14 cellular contexts compared by ENCODE assay signal in genomic region chr6:63643862-63644261, GRCh38. TPM values are rescaled to one million over a fixed set of nuclear protein-coding genes. Genes with fewer than 3 reads are reported as not detected.
DNase-seq lines count a peak whose midpoint lies in the region; ATAC-seq, FAIRE-seq and TF ChIP-seq lines count a peak whose summit lies in the region.
"Had no signal": no experiment of that assay in that cellular context is flagged by ENCODE, and none has a peak within 500 bp of the region (broad histone marks: within the 10 kb centered on the region; RNA-seq: fewer than 3 reads in every experiment).

No MANE protein-coding gene starts in this region.

- FAIRE-seq in GM12891 (lab: Jason Lieb, UNC), result peak; percentile 28

- H3K4me3 ChIP-seq in CD4-positive, CD25-positive, alpha-beta regulatory T cell (ENCODE audit: low read depth, low read length), result peak overlapping the region; percentile 33
- no peak overlapping the region for H3K4me3 ChIP-seq in Loucy (ENCODE audit: low read length, poor library complexity, severe bottlenecking)
- no peak overlapping the region for H3K4me3 ChIP-seq in esophagus muscularis mucosa

- no peaks in the 10 kb centered on the region for H3K9me2 ChIP-seq in Loucy (replicated peaks; ENCODE audit: low read depth, low read length)

- no peaks in the 10 kb centered on the region for H3K9me3 Mint-ChIP-seq in CD4-positive, CD25-positive, alpha-beta regulatory T cell

- H3K36me3 Mint-ChIP-seq in CD4-positive, CD25-positive, alpha-beta regulatory T cell, result peaks cover 15% of the 10 kb centered on the region

- peaks cover 99% of the 10 kb centered on the region for H3K79me2 ChIP-seq in Loucy (ENCODE audit: insufficient read depth, low read length)

- TF ChIP-seq POLR2A in GM12891 (IDR thresholded peaks at IDR 0.05; ENCODE audit: low read depth, low read length), result no peak
- no peak for TF ChIP-seq POLR2A in esophagus muscularis mucosa (IDR thresholded peaks at IDR 0.05; ENCODE audit: low read depth)

- peak overlapping the region in 3 of 4 donors; percentile 19 to 51 (median 41) for H3K4me3 Mint-ChIP-seq in CD4-positive, CD25-positive, alpha-beta regulatory T cell

- peak overlapping the region; percentile 35 for H3K4me2 ChIP-seq in Loucy (ENCODE audit: low read depth, low read length, poor library complexity, severe bottlenecking)

- H3K27ac ChIP-seq in CD4-positive, CD25-positive, alpha-beta regulatory T cell (ENCODE audit: insufficient read depth, low read length, poor library complexity, severe bottlenecking), result peak overlapping the region; percentile 43
- no peak overlapping the region for H3K27ac ChIP-seq in esophagus muscularis mucosa (replicated peaks in 1 of 4)

- H4K20me1 ChIP-seq in Loucy (ENCODE audit: insufficient read depth, low read length, poor library complexity, severe bottlenecking), result peaks cover 100% of the 10 kb centered on the region

- peak in 1 of 2 donors; percentile 64 for ATAC-seq in CD4-positive, CD25-positive, alpha-beta regulatory T cell (ENCODE audit: low read depth in 2 of 2)
- no peak for ATAC-seq in GM21360 (IDR thresholded peaks at IDR 0.05; ENCODE audit: unreplicated experiment)
- ATAC-seq: left cardiac atrium had no signal

- TF ChIP-seq CTCF in Loucy (conservative IDR thresholded peaks at IDR 0.05; ENCODE audit: low read length) (no peak), esophagus muscularis mucosa (IDR thresholded peaks at IDR 0.05) (no peak)

- DNase-seq in CD4-positive, CD25-positive, alpha-beta regulatory T cell, result peak in 2 of 3 donors; percentile 47 to 58
- DNase-seq in GM12891 (ENCODE audit: insufficient read length, low spot score), result no peak
- peak; percentile 16 for DNase-seq in fibroblast of gingiva (ENCODE audit: low read depth)
- no peak for DNase-seq in esophagus muscularis mucosa (ENCODE audit: extremely low spot score)
- DNase-seq in NCI-H345 treated with DMSO at 0.1 percent for 48 hours (lab: John Stamatoyannopoulos, UW; ENCODE audit: unreplicated experiment), result no peak
- no peak for DNase-seq in NCI-H69 (lab: John Stamatoyannopoulos, UW)
- DNase-seq: activated CD4-positive, alpha-beta T cell treated with anti-CD3 and anti-CD28 coated beads, Interleukin-2, amount 50 U/mL, for 4 hours; anterior cingulate cortex; left cardiac atrium; NCI-H2081 treated with DMSO at 0.1 percent for 48 hours; SIG-M5 had no signal

- no peak for TF ChIP-seq EP300 in esophagus muscularis mucosa (IDR thresholded peaks at IDR 0.05)

- no peaks in the 10 kb centered on the region for H3K9me3 ChIP-seq in CD4-positive, CD25-positive, alpha-beta regulatory T cell (ENCODE audit: control insufficient read depth in 2 of 2, low read length in 2 of 2)
- H3K9me3 ChIP-seq in Loucy (ENCODE audit: insufficient read depth, low read depth, low read length), result no peaks in the 10 kb centered on the region
- no peaks in the 10 kb centered on the region for H3K9me3 ChIP-seq in esophagus muscularis mucosa

- no peak overlapping the region for H2AFZ ChIP-seq in Loucy (ENCODE audit: low read length)

- WGBS in esophagus muscularis mucosa, result 9% methylated on average over 1 of the region's 1 CpG

- peaks cover 62% of the 10 kb centered on the region for H3K4me1 ChIP-seq in CD4-positive, CD25-positive, alpha-beta regulatory T cell (ENCODE audit: control insufficient read depth, insufficient read depth, low read length, poor library complexity, severe bottlenecking)
- H3K4me1 ChIP-seq in Loucy (ENCODE audit: insufficient read depth, low read length, poor library complexity, severe bottlenecking) (peaks cover 48% of the 10 kb centered on the region), esophagus muscularis mucosa (peaks cover 49 to 84% (median 68%) of the 10 kb centered on the region in 4 donors)

- no peaks in the 10 kb centered on the region for H3K27me3 ChIP-seq in CD4-positive, CD25-positive, alpha-beta regulatory T cell (ENCODE audit: control insufficient read depth, insufficient read depth, low read length)
- no peaks in the 10 kb centered on the region for H3K27me3 ChIP-seq in Loucy (ENCODE audit: insufficient read depth, low read length, poor library complexity, severe bottlenecking)
- no peaks in the 10 kb centered on the region for H3K27me3 ChIP-seq in esophagus muscularis mucosa

- peak overlapping the region in 2 of 3 donors; percentile 3 to 14 for H3K27ac Mint-ChIP-seq in CD4-positive, CD25-positive, alpha-beta regulatory T cell
- H3K27ac Mint-ChIP-seq: progenitor cell of endocrine pancreas had no signal

- intact Hi-C loops in esophagus muscularis mucosa (cut with DNase I), result no loop called here

- H3K27me3 Mint-ChIP-seq in CD4-positive, CD25-positive, alpha-beta regulatory T cell, result no peaks in the 10 kb centered on the region
- H3K27me3 Mint-ChIP-seq: progenitor cell of endocrine pancreas had no signal

- peaks cover 41 to 88% (median 68%) of the 10 kb centered on the region in 4 donors for H3K4me1 Mint-ChIP-seq in CD4-positive, CD25-positive, alpha-beta regulatory T cell

- H3K9ac ChIP-seq in Loucy (ENCODE audit: low read depth, low read length, poor library complexity, severe bottlenecking), result no peak overlapping the region

- peaks cover 11% of the 10 kb centered on the region for H3K36me3 ChIP-seq in CD4-positive, CD25-positive, alpha-beta regulatory T cell (ENCODE audit: control insufficient read depth, insufficient read depth, low read length)
- H3K36me3 ChIP-seq in Loucy (ENCODE audit: insufficient read depth, low read length), result peaks cover 12% of the 10 kb centered on the region; the same call in 1 of the 2 replicates
- H3K36me3 ChIP-seq in esophagus muscularis mucosa, result peaks cover 0 to 5% (median 0%) of the 10 kb centered on the region in 4 donors

- H3F3A ChIP-seq in Loucy (ENCODE audit: low read depth), result no peaks in the 10 kb centered on the region

TF ChIP-seq in GM12891, 5 proteins besides CTCF, POLR2A, EP300 and RAD21:
- no peak for TF ChIP-seq POLR2AphosphoS5 (IDR thresholded peaks at IDR 0.05; ENCODE audit: low read depth, low read length)
- TF ChIP-seq TAF1 (IDR thresholded peaks at IDR 0.05; ENCODE audit: low read depth, low read length), result no peak
- no peak for TF ChIP-seq SPI1 (IDR thresholded peaks at IDR 0.05; ENCODE audit: low read depth, low read length)
- TF ChIP-seq PAX5 (IDR thresholded peaks at IDR 0.05; ENCODE audit: insufficient read depth, low read length, severe bottlenecking), result no peak
- TF ChIP-seq POU2F2 (IDR thresholded peaks at IDR 0.05; ENCODE audit: low read depth, low read length), result no peak

RNA-seq across cellular contexts. Expression of gene PHF3, which starts 8.3 kb away (rescaled TPM):
- total RNA-seq in CD4-positive, CD25-positive, alpha-beta regulatory T cell, result 103 TPM
- polyA plus RNA-seq in CD4-positive, CD25-positive, alpha-beta regulatory T cell, result 10 to 100 TPM; 19.4 to 30.1 (median 21.2) TPM
- polyA plus RNA-seq in GM12891 (2012; ENCODE audit: low read depth, missing spikeins), result 13.0 TPM
- total RNA-seq in esophagus muscularis mucosa, result 10 to 100 TPM; 55.5 to 73.1 (median 56.6) TPM

Comparison
In these comparisons a context has a peak if more than half of its experiments do, and no peak if none do; other contexts are left out.
1. DNase-seq: peak in CD4-positive, CD25-positive, alpha-beta regulatory T cell (2 of 3) and fibroblast of gingiva (single experiment); none in GM12891 (single experiment), esophagus muscularis mucosa (single experiment), NCI-H345 treated with DMSO at 0.1 percent for 48 hours (single experiment) and NCI-H69 (single experiment).